Comparison of ENCODE assay signal across 29 cellular contexts in genomic region chr1:65990161-65990560, GRCh38.
"Had no signal": no experiment of that assay in that cellular context is flagged by ENCODE, and none has a peak within 500 bp of the region (broad histone marks: within the 10 kb centered on the region; RNA-seq: fewer than 3 reads in every experiment).

No MANE protein-coding gene starts in this region.

- H3K9me3 Mint-ChIP-seq: natural killer cell; nephron; neural progenitor cell; stimulated activated effector memory CD8-positive, alpha-beta T cell treated with anti-CD3 and anti-CD28 coated beads, Interleukin-12 subunit alpha, Interleukin-12 subunit beta, amount 100 ng/mL, for 72 hours; stimulated activated naive B cell treated with anti-CD40 and anti-IgM and Interleukin-4, amounts not matched to agents 10 μg/mL and 1 μg/mL and 100 μg/mL, for 72 hours; stimulated activated naive CD8-positive, alpha-beta T cell treated with anti-CD3 and anti-CD28 coated beads, Interleukin-15, Interleukin-2, amounts not matched to agents 100 ng/mL and 50 ng/mL, for 24 hours; type B pancreatic cell had no signal

- H3K4me3 ChIP-seq: neural progenitor cell, ovary, psoas muscle, right lobe of liver, sigmoid colon, stomach, suprapubic skin, testis, tibial artery, transverse colon, upper lobe of right lung, uterus had no signal

- H3K4me1 ChIP-seq: neural progenitor cell, parathyroid adenoma, psoas muscle, right lobe of liver, sigmoid colon, suprapubic skin, testis, transverse colon, upper lobe of right lung, uterus had no signal

- H3K27me3 Mint-ChIP-seq: progenitor cell of endocrine pancreas, type B pancreatic cell had no signal

- H3K4me2 ChIP-seq: neural progenitor cell had no signal

- H3K27ac ChIP-seq: neural progenitor cell, ovary, parathyroid adenoma, psoas muscle, right lobe of liver, sigmoid colon, stomach, suprapubic skin, testis, tibial artery, transverse colon, upper lobe of right lung, uterus had no signal

- H3K9me3 ChIP-seq: ovary, psoas muscle, right lobe of liver, sigmoid colon, stomach, suprapubic skin, testis, tibial artery, transverse colon, upper lobe of right lung, uterus had no signal

- H3K27ac Mint-ChIP-seq: natural killer cell; nephron; progenitor cell of endocrine pancreas; stimulated activated effector memory CD8-positive, alpha-beta T cell treated with anti-CD3 and anti-CD28 coated beads, Interleukin-12 subunit alpha, Interleukin-12 subunit beta, amount 100 ng/mL, for 72 hours; stimulated activated naive B cell treated with anti-CD40 and anti-IgM and Interleukin-4, amounts not matched to agents 10 μg/mL and 1 μg/mL and 100 μg/mL, for 72 hours; stimulated activated naive CD8-positive, alpha-beta T cell treated with anti-CD3 and anti-CD28 coated beads, Interleukin-15, Interleukin-2, amounts not matched to agents 100 ng/mL and 50 ng/mL, for 24 hours; type B pancreatic cell had no signal

- DNase-seq: natural killer cell; occipital lobe; ovary; posterior cingulate gyrus; psoas muscle; right cardiac atrium; right lobe of liver; sigmoid colon; small intestine; stimulated activated CD4-positive, alpha-beta T cell treated with anti-CD3 and anti-CD28 coated beads, Interleukin-15, amount 100 ng/mL, for 24 hours; stimulated activated CD4-positive, alpha-beta T cell treated with anti-CD3 and anti-CD28 coated beads, Interleukin-2, amount 100 ng/mL, for 24 hours; stimulated activated CD4-positive, alpha-beta T cell treated with anti-CD3 and anti-CD28 coated beads, Interleukin-2, amount 100 ng/mL, for 48 hours; stimulated activated CD4-positive, alpha-beta T cell treated with anti-CD3 and anti-CD28 coated beads, Interleukin-4, amount 100 ng/mL, for 24 hours; stimulated activated naive B cell treated with anti-CD40 and anti-IgM and Interleukin-4, amounts not matched to agents 10 μg/mL and 1 μg/mL and 100 μg/mL, for 72 hours; stimulated activated naive CD4-positive, alpha-beta T cell treated with Interleukin-2 at 50 U/mL for 16 hours; stomach; testis; tibial artery; transverse colon; upper lobe of right lung; uterus had no signal

- ATAC-seq: natural killer cell; psoas muscle; right cardiac atrium; right lobe of liver; stimulated activated effector memory CD8-positive, alpha-beta T cell treated with anti-CD3 and anti-CD28 coated beads, Interleukin-12 subunit alpha, Interleukin-12 subunit beta, amount 100 ng/mL, for 72 hours; stimulated activated naive B cell treated with anti-CD40 and anti-IgM and Interleukin-4, amounts not matched to agents 10 μg/mL and 1 μg/mL and 100 μg/mL, for 72 hours; upper lobe of right lung had no signal

- H3K4me1 Mint-ChIP-seq: natural killer cell; stimulated activated effector memory CD8-positive, alpha-beta T cell treated with anti-CD3 and anti-CD28 coated beads, Interleukin-12 subunit alpha, Interleukin-12 subunit beta, amount 100 ng/mL, for 72 hours; stimulated activated naive B cell treated with anti-CD40 and anti-IgM and Interleukin-4, amounts not matched to agents 10 μg/mL and 1 μg/mL and 100 μg/mL, for 72 hours had no signal

- H3K36me3 Mint-ChIP-seq: natural killer cell; neural progenitor cell; stimulated activated effector memory CD8-positive, alpha-beta T cell treated with anti-CD3 and anti-CD28 coated beads, Interleukin-12 subunit alpha, Interleukin-12 subunit beta, amount 100 ng/mL, for 72 hours; stimulated activated naive B cell treated with anti-CD40 and anti-IgM and Interleukin-4, amounts not matched to agents 10 μg/mL and 1 μg/mL and 100 μg/mL, for 72 hours; type B pancreatic cell had no signal

- H3K4me3 Mint-ChIP-seq: natural killer cell; nephron; neural progenitor cell; stimulated activated effector memory CD8-positive, alpha-beta T cell treated with anti-CD3 and anti-CD28 coated beads, Interleukin-12 subunit alpha, Interleukin-12 subunit beta, amount 100 ng/mL, for 72 hours; stimulated activated naive B cell treated with anti-CD40 and anti-IgM and Interleukin-4, amounts not matched to agents 10 μg/mL and 1 μg/mL and 100 μg/mL, for 72 hours; stimulated activated naive CD8-positive, alpha-beta T cell treated with anti-CD3 and anti-CD28 coated beads, Interleukin-15, Interleukin-2, amounts not matched to agents 100 ng/mL and 50 ng/mL, for 24 hours; type B pancreatic cell had no signal

- FAIRE-seq: small intestine had no signal
